ENCODE assay signal across 1 cellular context in genomic region chr1:23915470-23915869, GRCh38.
TF ChIP-seq lines count a peak whose summit lies in the region.

No MANE protein-coding gene starts in this region.

TF ChIP-seq in GM23338, 12 proteins besides CTCF, POLR2A, EP300 and RAD21 (continued from another document):
- no peak for TF ChIP-seq ZNF462 (CRISPR knock-in tag; IDR thresholded peaks at IDR 0.05)
- TF ChIP-seq, protein P1, sequence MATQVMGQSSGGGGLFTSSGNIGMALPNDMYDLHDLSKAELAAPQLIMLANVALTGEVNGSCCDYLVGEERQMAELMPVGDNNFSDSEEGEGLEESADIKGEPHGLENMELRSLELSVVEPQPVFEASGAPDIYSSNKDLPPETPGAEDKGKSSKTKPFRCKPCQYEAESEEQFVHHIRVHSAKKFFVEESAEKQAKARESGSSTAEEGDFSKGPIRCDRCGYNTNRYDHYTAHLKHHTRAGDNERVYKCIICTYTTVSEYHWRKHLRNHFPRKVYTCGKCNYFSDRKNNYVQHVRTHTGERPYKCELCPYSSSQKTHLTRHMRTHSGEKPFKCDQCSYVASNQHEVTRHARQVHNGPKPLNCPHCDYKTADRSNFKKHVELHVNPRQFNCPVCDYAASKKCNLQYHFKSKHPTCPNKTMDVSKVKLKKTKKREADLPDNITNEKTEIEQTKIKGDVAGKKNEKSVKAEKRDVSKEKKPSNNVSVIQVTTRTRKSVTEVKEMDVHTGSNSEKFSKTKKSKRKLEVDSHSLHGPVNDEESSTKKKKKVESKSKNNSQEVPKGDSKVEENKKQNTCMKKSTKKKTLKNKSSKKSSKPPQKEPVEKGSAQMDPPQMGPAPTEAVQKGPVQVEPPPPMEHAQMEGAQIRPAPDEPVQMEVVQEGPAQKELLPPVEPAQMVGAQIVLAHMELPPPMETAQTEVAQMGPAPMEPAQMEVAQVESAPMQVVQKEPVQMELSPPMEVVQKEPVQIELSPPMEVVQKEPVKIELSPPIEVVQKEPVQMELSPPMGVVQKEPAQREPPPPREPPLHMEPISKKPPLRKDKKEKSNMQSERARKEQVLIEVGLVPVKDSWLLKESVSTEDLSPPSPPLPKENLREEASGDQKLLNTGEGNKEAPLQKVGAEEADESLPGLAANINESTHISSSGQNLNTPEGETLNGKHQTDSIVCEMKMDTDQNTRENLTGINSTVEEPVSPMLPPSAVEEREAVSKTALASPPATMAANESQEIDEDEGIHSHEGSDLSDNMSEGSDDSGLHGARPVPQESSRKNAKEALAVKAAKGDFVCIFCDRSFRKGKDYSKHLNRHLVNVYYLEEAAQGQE (IDR thresholded peaks at IDR 0.05; ENCODE audit: unreplicated experiment): no peak
